ENCODE assay signal across 8 cellular contexts in the genomic region with DNA sequence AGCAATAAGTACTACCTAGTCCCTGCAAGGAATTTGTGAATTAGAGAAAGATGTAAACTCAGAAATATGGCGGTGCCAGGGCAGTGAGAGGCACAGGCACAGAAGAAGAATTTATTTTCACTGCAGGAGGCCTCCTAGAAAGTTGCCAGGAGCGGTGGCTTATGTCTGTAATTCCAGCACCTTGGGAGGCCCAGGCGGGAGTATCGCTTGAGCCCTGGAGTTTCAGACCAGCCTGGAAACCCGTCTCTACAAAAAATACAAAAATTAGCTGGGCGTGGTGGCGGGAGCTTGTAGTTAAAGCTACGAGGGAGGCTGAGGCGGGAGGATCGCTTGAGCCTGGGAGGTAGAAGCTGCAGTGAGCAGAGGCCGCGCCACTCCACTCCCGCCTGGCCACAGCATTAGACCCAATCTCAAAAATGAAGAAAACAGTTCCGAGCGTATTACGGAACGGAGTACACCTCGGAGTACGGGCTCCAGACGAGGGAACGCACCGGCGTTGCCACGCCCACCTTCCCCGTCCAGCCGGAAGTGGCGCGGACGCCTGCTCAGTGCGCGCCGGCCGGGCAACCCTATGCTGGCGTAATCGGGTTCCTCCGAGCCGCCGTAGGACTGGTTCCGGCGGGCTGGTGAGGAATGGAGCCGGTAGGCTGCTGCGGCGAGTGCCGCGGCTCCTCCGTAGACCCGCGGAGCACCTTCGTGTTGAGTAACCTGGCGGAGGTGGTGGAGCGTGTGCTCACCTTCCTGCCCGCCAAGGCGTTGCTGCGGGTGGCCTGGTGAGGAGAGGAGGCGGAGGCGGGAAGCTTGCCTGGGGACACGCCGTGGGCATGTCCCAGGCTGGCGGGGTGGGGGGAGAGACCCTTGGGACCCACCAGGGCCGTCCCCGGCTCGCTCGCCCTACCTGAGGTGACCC. TPM values are rescaled to one million over a fixed set of nuclear protein-coding genes. Genes with fewer than 3 reads are reported as not detected.
DNase-seq lines count a peak whose midpoint lies in the region; ATAC-seq and TF ChIP-seq lines count a peak whose summit lies in the region.

A gene (plus strand): TSS at position 548 of the 910 bp plus-strand sequence. CDS start 86 bp downstream, at position 634.

- peaks cover 22 to 24% of the 10 kb centered on the region in 2 donors for H3K36me3 Mint-ChIP-seq in activated naive CD4-positive, alpha-beta T cell treated with anti-CD3 and anti-CD28 coated beads, Interleukin-2, amount 50 U/mL, for 72 hours

- TF ChIP-seq CTCF in HFF-Myc (IDR thresholded peaks at IDR 0.05; ENCODE audit: low read depth, low read length, missing control alignments), result no peak
- no peak for TF ChIP-seq CTCF in omental fat pad (IDR thresholded peaks at IDR 0.05)

- ATAC-seq in activated naive CD4-positive, alpha-beta T cell treated with anti-CD3 and anti-CD28 coated beads, Interleukin-2, amount 50 U/mL, for 72 hours, result peak; percentile 95 to 98
- ATAC-seq in omental fat pad (ENCODE audit: low FRiP score), result peak; percentile 97

- H3K27ac Mint-ChIP-seq in activated naive CD4-positive, alpha-beta T cell treated with anti-CD3 and anti-CD28 coated beads, Interleukin-2, amount 50 U/mL, for 72 hours, result peak within 1 kb of the TSS; percentile 95 to 97

- DNase-seq in HFF-Myc (ENCODE audit: extremely low read depth, low read depth), result peak; percentile 71
- peak; percentile 87 for DNase-seq in MV-4-11 (lab: John Stamatoyannopoulos, UW)
- DNase-seq in SKM-1 (lab: John Stamatoyannopoulos, UW; ENCODE audit: unreplicated experiment), result peak; percentile 79
- peak; percentile 93 for DNase-seq in activated naive CD4-positive, alpha-beta T cell treated with anti-CD3 and anti-CD28 coated beads, Interleukin-2, amount 50 U/mL, for 72 hours (ENCODE audit: low spot score in 2 of 2)
- DNase-seq in glomerular endothelial cell (ENCODE audit: extremely low read depth, low read depth, low spot score), result no peak
- DNase-seq in omental fat pad (ENCODE audit: low spot score), result peak; percentile 71

- H3K4me3 ChIP-seq in GM08714 (ENCODE audit: low read length) (peak within 1 kb of the TSS; percentile 91), HFF-Myc (replicated peaks; ENCODE audit: low read depth, low read length) (peak within 1 kb of the TSS; percentile 96)

- no peaks in the 10 kb centered on the region for H3K9me3 Mint-ChIP-seq in activated naive CD4-positive, alpha-beta T cell treated with anti-CD3 and anti-CD28 coated beads, Interleukin-2, amount 50 U/mL, for 72 hours

- peak within 1 kb of the TSS; percentile 22 for H3K27ac ChIP-seq in temporal lobe (ENCODE audit: low read depth, low read length)

RNA-seq across cellular contexts. Expression of the gene that starts here (rescaled TPM):
- total RNA-seq in activated naive CD4-positive, alpha-beta T cell treated with anti-CD3 and anti-CD28 coated beads, Interleukin-2, amount 50 U/mL, for 72 hours, result 100 to 1,000 TPM in 1 of 2 donors, 10 to 100 TPM in 1; 40.3 to 104 TPM
- 37.9 and 50.5 TPM in 2 replicates for total RNA-seq in glomerular endothelial cell
- 10 to 100 TPM in 3 of 4 donors, 1 to 10 TPM in 1; 9.8 to 14.5 (median 11.7) TPM for total RNA-seq in omental fat pad
- total RNA-seq in temporal lobe, result 14.3 TPM
